In the genomic region with DNA sequence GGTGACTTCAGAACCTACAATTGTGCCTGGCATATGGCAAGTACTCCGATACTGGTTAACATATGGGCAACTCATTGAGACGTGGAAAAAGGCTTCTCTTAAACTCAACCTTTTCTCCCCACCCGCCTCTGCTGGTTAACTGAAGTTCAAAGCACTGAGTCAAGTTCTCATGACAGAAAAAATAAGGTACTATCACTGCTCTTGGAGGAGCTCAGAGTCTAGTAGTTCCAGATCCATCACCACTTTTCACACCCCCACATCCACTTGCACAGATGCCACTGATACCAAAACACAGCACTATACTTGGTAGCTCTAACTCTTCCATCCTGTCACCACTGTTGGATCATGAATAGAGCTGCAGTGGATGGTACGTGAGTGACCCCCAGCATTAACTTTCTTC, we compare ENCODE assay signal across 22 cellular contexts. TPM values are rescaled to one million over a fixed set of nuclear protein-coding genes. Genes with fewer than 3 reads are reported as not detected.
A peak's percentile ranks its signal among the peaks of the same experiment; 100 is the strongest.
DNase-seq lines count a peak whose midpoint lies in the region; TF ChIP-seq lines count a peak whose summit lies in the region.
"Had no signal": no experiment of that assay in that cellular context is flagged by ENCODE, and none has a peak within 500 bp of the region (broad histone marks: within the 10 kb centered on the region; RNA-seq: fewer than 3 reads in every experiment).

No MANE protein-coding gene starts in this region.

- H3K4me1 ChIP-seq in esophagus muscularis mucosa (peaks cover 13 to 94% (median 73%) of the 10 kb centered on the region in 4 donors), transverse colon (peaks cover 21 to 67% (median 45%) of the 10 kb centered on the region in 4 donors), vagina (peaks cover 72% of the 10 kb centered on the region)
- H3K4me1 ChIP-seq: SJCRH30 had no signal

- peak overlapping the region; percentile 35 for H3K27ac Mint-ChIP-seq in activated T-cell treated with anti-CD3 and anti-CD28 coated beads, Interleukin-2, amount 50 U/mL, for 24 hours
- H3K27ac Mint-ChIP-seq: activated CD4-positive, alpha-beta memory T cell treated with anti-CD3 and anti-CD28 coated beads, Interleukin-2, amount 10 ng/mL, durations not matched to agents 7 days and 5 days; activated naive CD4-positive, alpha-beta T cell treated with anti-CD3 and anti-CD28 coated beads, Interleukin-2, amount 50 U/mL, for 24 hours; neural progenitor cell had no signal

- H3K36me3 ChIP-seq in esophagus muscularis mucosa (no peaks in the 10 kb centered on the region), transverse colon (no peaks in the 10 kb centered on the region), vagina (no peaks in the 10 kb centered on the region)
- H3K36me3 ChIP-seq: heart right ventricle, neural progenitor cell, SJCRH30, upper lobe of right lung had no signal

- H3K4me3 Mint-ChIP-seq in activated T-cell treated with anti-CD3 and anti-CD28 coated beads, Interleukin-2, amount 50 U/mL, for 24 hours = no peak overlapping the region
- H3K4me3 Mint-ChIP-seq: activated CD4-positive, alpha-beta memory T cell treated with anti-CD3 and anti-CD28 coated beads, Interleukin-2, amount 10 ng/mL, durations not matched to agents 7 days and 5 days; activated naive CD4-positive, alpha-beta T cell treated with anti-CD3 and anti-CD28 coated beads, Interleukin-2, amount 50 U/mL, for 24 hours; neural progenitor cell had no signal

- 95% methylated on average over 4 of the region's 4 CpGs for WGBS in esophagus muscularis mucosa
- 94 to 100% methylated on average over 4 of the region's 4 CpGs for WGBS in transverse colon (ENCODE audit: low coverage in 1 of 2), 2 donors

- TF ChIP-seq POLR2A in esophagus muscularis mucosa (IDR thresholded peaks at IDR 0.05; ENCODE audit: low read depth) = no peak
- TF ChIP-seq POLR2A in transverse colon (IDR thresholded peaks at IDR 0.05) = no peak
- no peak for TF ChIP-seq POLR2A in vagina (IDR thresholded peaks at IDR 0.05)

- no peak for TF ChIP-seq CTCF in esophagus muscularis mucosa (IDR thresholded peaks at IDR 0.05)
- no peak for TF ChIP-seq CTCF in transverse colon (IDR thresholded peaks at IDR 0.05)
- TF ChIP-seq CTCF in vagina (IDR thresholded peaks at IDR 0.05) = no peak

- H3K9me3 Mint-ChIP-seq in activated T-cell treated with anti-CD3 and anti-CD28 coated beads, Interleukin-2, amount 50 U/mL, for 24 hours = no peaks in the 10 kb centered on the region
- H3K9me3 Mint-ChIP-seq: activated CD4-positive, alpha-beta memory T cell treated with anti-CD3 and anti-CD28 coated beads, Interleukin-2, amount 10 ng/mL, durations not matched to agents 7 days and 5 days; activated naive CD4-positive, alpha-beta T cell treated with anti-CD3 and anti-CD28 coated beads, Interleukin-2, amount 50 U/mL, for 24 hours; neural progenitor cell had no signal

- H3K36me3 Mint-ChIP-seq in activated T-cell treated with anti-CD3 and anti-CD28 coated beads, Interleukin-2, amount 50 U/mL, for 24 hours (ENCODE audit: low read depth) = peaks cover 18% of the 10 kb centered on the region

- H3K9me3 ChIP-seq in esophagus muscularis mucosa (no peaks in the 10 kb centered on the region), transverse colon (no peaks in the 10 kb centered on the region), vagina (no peaks in the 10 kb centered on the region)
- H3K9me3 ChIP-seq: Caco-2, heart right ventricle, SJCRH30, upper lobe of right lung had no signal

- H3K27me3 ChIP-seq in esophagus muscularis mucosa = no peaks in the 10 kb centered on the region
- no peaks in the 10 kb centered on the region for H3K27me3 ChIP-seq in transverse colon
- H3K27me3 ChIP-seq in vagina = no peaks in the 10 kb centered on the region
- H3K27me3 ChIP-seq: heart right ventricle, neural progenitor cell, SJCRH30, upper lobe of right lung had no signal

- no peaks in the 10 kb centered on the region for H3K27me3 Mint-ChIP-seq in activated T-cell treated with anti-CD3 and anti-CD28 coated beads, Interleukin-2, amount 50 U/mL, for 24 hours
- H3K27me3 Mint-ChIP-seq: activated CD4-positive, alpha-beta memory T cell treated with anti-CD3 and anti-CD28 coated beads, Interleukin-2, amount 10 ng/mL, durations not matched to agents 7 days and 5 days; activated naive CD4-positive, alpha-beta T cell treated with anti-CD3 and anti-CD28 coated beads, Interleukin-2, amount 50 U/mL, for 24 hours had no signal

- peak overlapping the region in 2 of 4 donors; percentile 76 to 77 for H3K27ac ChIP-seq in esophagus muscularis mucosa (replicated peaks in 1 of 4)
- peak overlapping the region in 3 of 4 donors; percentile 17 to 79 (median 54) for H3K27ac ChIP-seq in transverse colon
- no peak overlapping the region for H3K27ac ChIP-seq in vagina
- H3K27ac ChIP-seq: heart right ventricle, neural progenitor cell, SJCRH30, upper lobe of right lung had no signal

- intact Hi-C loops in esophagus muscularis mucosa (cut with DNase I) (no loop called here), transverse colon (cut with DNase I; ENCODE audit: low total_unique reads) (no loop called here), vagina (cut with DNase I) (no loop called here)

- no peak for DNase-seq in activated T-cell treated with anti-CD3 and anti-CD28 coated beads, Interleukin-2, amount 50 U/mL, for 24 hours
- no peak for DNase-seq in activated T-cell treated with anti-CD3 and anti-CD28 coated beads, Interleukin-2, amount 50 U/mL, for 48 hours
- peak; percentile 61 for DNase-seq in NCI-H524 treated with DMSO at 0.1 percent for 48 hours (lab: John Stamatoyannopoulos, UW)
- DNase-seq in esophagus muscularis mucosa (ENCODE audit: extremely low spot score) = peak; percentile 78
- DNase-seq in transverse colon = no peak
- DNase-seq in COLO668 (lab: John Stamatoyannopoulos, UW; ENCODE audit: unreplicated experiment) = no peak
- DNase-seq in stimulated activated CD4-positive, alpha-beta T cell treated with anti-CD3 and anti-CD28 coated beads, Interleukin-1b, Interleukin-23, amount 100 ng/mL, for 48 hours = no peak
- DNase-seq in vagina (ENCODE audit: extremely low spot score in 2 of 2) = no peak
- DNase-seq: activated CD4-positive, alpha-beta memory T cell treated with anti-CD3 and anti-CD28 coated beads, Interleukin-2, amount 10 ng/mL, durations not matched to agents 7 days and 5 days; Caco-2; H7; heart right ventricle; Kasumi-1; left cardiac atrium; mammary epithelial cell; NCI-H187; NCI-H2227 treated with DMSO at 0.1 percent for 48 hours; NCI-H748 treated with DMSO at 0.1 percent for 48 hours; SJCRH30; upper lobe of right lung had no signal

- TF ChIP-seq EP300 in esophagus muscularis mucosa (IDR thresholded peaks at IDR 0.05) (no peak), transverse colon (IDR thresholded peaks at IDR 0.05; ENCODE audit: low read depth) (no peak)

- in situ Hi-C loops in transverse colon (cut with MboI; ENCODE audit: low pct_ligation_motif_present in 1 of 4, low pct_unique_long_range_greater_than_20kb in 1 of 4, low sequenced_read_pairs in 3 of 4) = no loop called here

- H3K4me3 ChIP-seq in esophagus muscularis mucosa (no peak overlapping the region), transverse colon (no peak overlapping the region), vagina (no peak overlapping the region)
- H3K4me3 ChIP-seq: heart right ventricle, neural progenitor cell, SJCRH30, upper lobe of right lung had no signal

- H3K4me1 Mint-ChIP-seq in activated T-cell treated with anti-CD3 and anti-CD28 coated beads, Interleukin-2, amount 50 U/mL, for 24 hours (ENCODE audit: low read depth) = peaks cover 87% of the 10 kb centered on the region
- H3K4me1 Mint-ChIP-seq: neural progenitor cell had no signal

RNA-seq across cellular contexts. Expression of a gene that starts 36.2 kb away (rescaled TPM):
- total RNA-seq in esophagus muscularis mucosa = 10 to 100 TPM; 41.4 to 71.0 (median 57.2) TPM
- total RNA-seq in transverse colon = 10 to 100 TPM; 26.2 to 56.7 (median 49.5) TPM
- 47.4 TPM for total RNA-seq in vagina

Comparison
In these comparisons a context has a peak if more than half of its experiments do, and no peak if none do; other contexts are left out.
1. DNase-seq: peak in NCI-H524 treated with DMSO at 0.1 percent for 48 hours (single experiment) and esophagus muscularis mucosa (single experiment); none in activated T-cell treated with anti-CD3 and anti-CD28 coated beads, Interleukin-2, amount 50 U/mL, for 24 hours (single experiment), activated T-cell treated with anti-CD3 and anti-CD28 coated beads, Interleukin-2, amount 50 U/mL, for 48 hours (0 of 2), transverse colon (single experiment), COLO668 (single experiment), stimulated activated CD4-positive, alpha-beta T cell treated with anti-CD3 and anti-CD28 coated beads, Interleukin-1b, Interleukin-23, amount 100 ng/mL, for 48 hours (single experiment) and vagina (0 of 2).